Comparison of ENCODE assay signal across 27 cellular contexts in the genomic region with DNA sequence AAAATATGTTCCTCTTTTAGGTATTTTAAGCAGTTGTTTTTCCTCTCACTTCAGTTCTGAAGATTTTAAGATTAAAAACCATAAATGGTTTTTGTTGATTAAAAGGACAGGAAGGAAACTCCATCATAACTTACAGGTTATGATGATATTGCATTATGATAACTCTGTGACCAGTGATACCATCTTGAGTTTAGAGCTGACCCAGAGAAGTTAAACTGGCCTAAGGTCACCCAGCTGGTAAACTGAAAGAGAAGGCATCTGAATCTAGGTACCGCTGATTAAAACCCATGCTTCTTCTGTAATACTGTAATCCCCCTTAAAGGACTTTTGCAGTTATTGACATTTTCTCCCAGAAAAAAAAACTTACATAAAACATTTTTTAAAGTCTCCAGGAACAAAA. TPM values are rescaled to one million over a fixed set of nuclear protein-coding genes. Genes with fewer than 3 reads are reported as not detected.
"Had no signal": no experiment of that assay in that cellular context is flagged by ENCODE, and none has a peak within 500 bp of the region (broad histone marks: within the 10 kb centered on the region; RNA-seq: fewer than 3 reads in every experiment).

No MANE protein-coding gene starts in this region.

- H3K9me3 ChIP-seq: breast epithelium, MG63, SJSA1 had no signal

- FAIRE-seq: RCC 7860 had no signal

- H3K9me3 Mint-ChIP-seq: activated naive CD4-positive, alpha-beta T cell treated with anti-CD3 and anti-CD28 coated beads, Interleukin-2, amount 50 U/mL, for 24 hours; activated T-helper 1 cell treated with anti-CD3 and anti-CD28 coated beads, Interleukin-12 subunit alpha, Interleukin-12 subunit beta, Interleukin-2, Interleukin-4 antibody, amounts not matched to agents 30 ng/mL and 10 ng/mL and 1 ng/mL, durations not matched to agents 14 hours and 24 hours and 36 hours; T-helper 1 cell treated with Interleukin-12 subunit alpha and Interleukin-12 subunit beta and Interleukin-4 antibody, amounts not matched to agents 30 μg/mL and 1 μg/mL, for 36 hours had no signal

- H3K27ac Mint-ChIP-seq: activated CD4-positive, alpha-beta T cell treated with anti-CD3 and anti-CD28 coated beads for 36 hours; activated CD8-positive, alpha-beta T cell treated with anti-CD3 and anti-CD28 coated beads, Interleukin-2, amount 10 ng/mL, durations not matched to agents 7 days and 5 days; activated naive CD4-positive, alpha-beta T cell treated with anti-CD3 and anti-CD28 coated beads, Interleukin-2, amount 50 U/mL, for 24 hours; activated T-helper 1 cell treated with anti-CD3 and anti-CD28 coated beads, Interleukin-12 subunit alpha, Interleukin-12 subunit beta, Interleukin-2, Interleukin-4 antibody, amounts not matched to agents 30 ng/mL and 10 ng/mL and 1 ng/mL, durations not matched to agents 14 hours and 24 hours and 36 hours; T-helper 1 cell treated with Interleukin-12 subunit alpha and Interleukin-12 subunit beta and Interleukin-4 antibody, amounts not matched to agents 30 μg/mL and 1 μg/mL, for 36 hours had no signal

- H3K27ac ChIP-seq: breast epithelium, KMS-11, SJSA1, WERI-Rb-1 had no signal

- H3K27me3 Mint-ChIP-seq: activated CD4-positive, alpha-beta T cell treated with anti-CD3 and anti-CD28 coated beads for 36 hours; activated naive CD4-positive, alpha-beta T cell treated with anti-CD3 and anti-CD28 coated beads, Interleukin-2, amount 50 U/mL, for 24 hours had no signal

- H3K27me3 ChIP-seq: breast epithelium, MG63, SJSA1 had no signal

- DNase-seq: activated CD4-positive, alpha-beta T cell treated with anti-CD3 and anti-CD28 coated beads for 36 hours; activated CD4-positive, alpha-beta T cell treated with anti-CD3 and anti-CD28 coated beads, Interleukin-2, amount 50 U/mL, for 1 hour; activated CD8-positive, alpha-beta memory T cell treated with anti-CD3 and anti-CD28 coated beads, Interleukin-2, amount 50 U/mL, for 48 hours; activated CD8-positive, alpha-beta T cell treated with anti-CD3 and anti-CD28 coated beads, Interleukin-2, amount 10 ng/mL, durations not matched to agents 7 days and 5 days; activated effector memory CD4-positive, alpha-beta T cell treated with Interleukin-2 at 50 U/mL for 16 hours; activated naive CD4-positive, alpha-beta T cell; activated T-cell treated with anti-CD3 and anti-CD28 coated beads, Interleukin-2, amount 50 U/mL, for 1 hour; aorta; caudate nucleus; MG63; NCI-H1105; NCI-H1436; NCI-H1694 treated with DMSO at 0.1 percent for 48 hours; NCI-H2029 treated with DMSO at 0.1 percent for 48 hours; NCI-H524; PC-3; SHP77; T-helper 9 cell; WERI-Rb-1 had no signal

- H3K4me3 Mint-ChIP-seq: activated CD4-positive, alpha-beta T cell treated with anti-CD3 and anti-CD28 coated beads for 36 hours; activated CD8-positive, alpha-beta T cell treated with anti-CD3 and anti-CD28 coated beads, Interleukin-2, amount 10 ng/mL, durations not matched to agents 7 days and 5 days; activated naive CD4-positive, alpha-beta T cell treated with anti-CD3 and anti-CD28 coated beads, Interleukin-2, amount 50 U/mL, for 24 hours; activated T-helper 1 cell treated with anti-CD3 and anti-CD28 coated beads, Interleukin-12 subunit alpha, Interleukin-12 subunit beta, Interleukin-2, Interleukin-4 antibody, amounts not matched to agents 30 ng/mL and 10 ng/mL and 1 ng/mL, durations not matched to agents 14 hours and 24 hours and 36 hours; T-helper 1 cell treated with Interleukin-12 subunit alpha and Interleukin-12 subunit beta and Interleukin-4 antibody, amounts not matched to agents 30 μg/mL and 1 μg/mL, for 36 hours had no signal

- H3K36me3 ChIP-seq: breast epithelium had no signal

- H3K4me3 ChIP-seq: breast epithelium, MG63, SJSA1 had no signal

- H3K4me1 ChIP-seq: breast epithelium, SJSA1 had no signal

- ATAC-seq: activated CD4-positive, alpha-beta T cell treated with anti-CD3 and anti-CD28 coated beads for 36 hours; activated CD8-positive, alpha-beta T cell treated with anti-CD3 and anti-CD28 coated beads, Interleukin-2, amount 10 ng/mL, durations not matched to agents 7 days and 5 days; PC-3; SK-N-SH treated with all-trans-retinoic acid at 6 μM for 48 hours had no signal

RNA-seq across cellular contexts. Expression of a gene that starts 29.6 kb away (rescaled TPM):
- total RNA-seq: activated CD4-positive, alpha-beta T cell treated with anti-CD3 and anti-CD28 coated beads for 36 hours; activated CD8-positive, alpha-beta T cell treated with anti-CD3 and anti-CD28 coated beads, Interleukin-2, amount 10 ng/mL, durations not matched to agents 7 days and 5 days; activated T-helper 1 cell treated with anti-CD3 and anti-CD28 coated beads, Interleukin-12 subunit alpha, Interleukin-12 subunit beta, Interleukin-2, Interleukin-4 antibody, amounts not matched to agents 30 ng/mL and 10 ng/mL and 1 ng/mL, durations not matched to agents 14 hours and 24 hours and 36 hours had no signal
